9 cellular contexts compared by ENCODE assay signal in genomic region chr12:14618990-14619389, GRCh38. TPM values are rescaled to one million over a fixed set of nuclear protein-coding genes. Genes with fewer than 3 reads are reported as not detected.
DNase-seq lines count a peak whose midpoint lies in the region; ATAC-seq and TF ChIP-seq lines count a peak whose summit lies in the region.
"Had no signal": no experiment of that assay in that cellular context is flagged by ENCODE, and none has a peak within 500 bp of the region (broad histone marks: within the 10 kb centered on the region; RNA-seq: fewer than 3 reads in every experiment).

No MANE protein-coding gene starts in this region.

- DNase-seq in heart left ventricle (peak in 1 of 5 donors; percentile 11), cardiac septum (ENCODE audit: low spot score) (no peak), RWPE2 (ENCODE audit: low spot score) (no peak), hepatic stellate cell (ENCODE audit: low spot score) (peak; percentile 5), upper lobe of right lung (no peak), aorta (no peak)
- no peak for DNase-seq in stimulated activated CD4-positive, alpha-beta T cell treated with anti-CD3 and anti-CD28 coated beads, Interleukin-4, amount 100 ng/mL, for 24 hours

- H3K9me3 ChIP-seq in heart left ventricle, result no peaks in the 10 kb centered on the region
- H3K9me3 ChIP-seq in RWPE2 (ENCODE audit: severe bottlenecking), result no peaks in the 10 kb centered on the region
- no peaks in the 10 kb centered on the region for H3K9me3 ChIP-seq in upper lobe of right lung
- H3K9me3 ChIP-seq in aorta (ENCODE audit: control insufficient read depth, low read length), result no peaks in the 10 kb centered on the region

- no peaks in the 10 kb centered on the region for H3K27me3 ChIP-seq in heart left ventricle
- H3K27me3 ChIP-seq in RWPE2 (ENCODE audit: insufficient read depth, poor library complexity, severe bottlenecking), result no peaks in the 10 kb centered on the region
- no peaks in the 10 kb centered on the region for H3K27me3 ChIP-seq in upper lobe of right lung
- no peaks in the 10 kb centered on the region for H3K27me3 ChIP-seq in aorta (ENCODE audit: control insufficient read depth in 1 of 2, insufficient read depth in 2 of 2, low read length in 1 of 2)

- TF ChIP-seq CTCF in heart left ventricle (IDR thresholded peaks at IDR 0.05) (peak in 10 of 12 donors; percentile 23 to 60 (median 48)), RWPE2 (IDR thresholded peaks at IDR 0.05; ENCODE audit: poor library complexity, severe bottlenecking) (peak; percentile 27), upper lobe of right lung (IDR thresholded peaks at IDR 0.05) (peak; percentile 41)

- no peak for TF ChIP-seq POLR2A in heart left ventricle (IDR thresholded peaks at IDR 0.05)

- H3K4me1 ChIP-seq in heart left ventricle (peaks cover 0 to 16% (median 5%) of the 10 kb centered on the region in 12 donors), RWPE2 (ENCODE audit: insufficient read depth, poor library complexity, severe bottlenecking) (no peaks in the 10 kb centered on the region), upper lobe of right lung (no peaks in the 10 kb centered on the region), aorta (ENCODE audit: control insufficient read depth in 1 of 2, insufficient read depth in 2 of 2, low read length in 2 of 2) (no peaks in the 10 kb centered on the region)

- H3K4me3 ChIP-seq in heart left ventricle, result no peak overlapping the region
- H3K4me3 ChIP-seq in RWPE2 (ENCODE audit: severe bottlenecking), result no peak overlapping the region
- no peak overlapping the region for H3K4me3 ChIP-seq in upper lobe of right lung
- H3K4me3 ChIP-seq in aorta (ENCODE audit: low read length in 2 of 2), result no peak overlapping the region
- H3K4me3 ChIP-seq: skin epidermis had no signal

- no peak overlapping the region for H3K27ac ChIP-seq in heart left ventricle
- no peak overlapping the region for H3K27ac ChIP-seq in RWPE2 (ENCODE audit: poor library complexity, severe bottlenecking)
- H3K27ac ChIP-seq in upper lobe of right lung, result no peak overlapping the region
- no peak overlapping the region for H3K27ac ChIP-seq in aorta (ENCODE audit: low read depth in 1 of 2, low read length in 2 of 2)
- H3K27ac ChIP-seq: skin epidermis had no signal

- intact Hi-C loops in heart left ventricle (cut with DNase I) (loop anchor here (2.0 to 10.0 kb wide), 8 partner anchors 47 to 384 kb away; partner anchors contain the start of gene PLBD1 (in 1 of the 10)), cardiac septum (cut with DNase I) (loop anchor here (2.0 to 5.0 kb wide), 2 partner anchors 104 to 377 kb away; no protein-coding TSS in a partner anchor), upper lobe of right lung (cut with DNase I) (no loop called here), aorta (cut with DNase I) (loop anchor here in 1 of 2 donors (5.0 kb wide), 1 partner anchor 382 kb away; no protein-coding TSS in a partner anchor)

- peak in 2 of 4 donors; percentile 44 to 75 for ATAC-seq in heart left ventricle
- no peak for ATAC-seq in RWPE2 (ENCODE audit: low read depth)
- peak; percentile 58 for ATAC-seq in upper lobe of right lung
- ATAC-seq in aorta (ENCODE audit: low FRiP score), result no peak
- ATAC-seq in GM18498 (IDR thresholded peaks at IDR 0.05; ENCODE audit: unreplicated experiment), result no peak

- 28 to 43% (median 33%) methylated on average over 4 of the region's 4 CpGs for WGBS in heart left ventricle, 4 donors
- WGBS in aorta, 2 donors, result 39 to 42% methylated on average over 4 of the region's 4 CpGs

- H3K36me3 ChIP-seq in heart left ventricle (peaks cover 0 to 4% (median 0%) of the 10 kb centered on the region in 9 donors), RWPE2 (ENCODE audit: low read depth) (no peaks in the 10 kb centered on the region), upper lobe of right lung (no peaks in the 10 kb centered on the region), aorta (ENCODE audit: control insufficient read depth in 1 of 2, insufficient read depth in 2 of 2, low read length in 1 of 2) (no peaks in the 10 kb centered on the region)

RNA-seq across cellular contexts. Expression of gene PLBD1, which starts 51.3 kb away (rescaled TPM):
- 10 to 100 TPM; 11.9 to 49.1 (median 26.5) TPM for total RNA-seq in heart left ventricle
- polyA plus RNA-seq in heart left ventricle, result 10 to 100 TPM in 1 of 2 donors, 1 to 10 TPM in 1; 6.0 to 13.7 TPM
- total RNA-seq in cardiac septum, result 33.8 TPM
- 49.3 TPM for total RNA-seq in upper lobe of right lung
- 10 to 100 TPM; 11.6 to 24.8 TPM for total RNA-seq in aorta
- polyA plus RNA-seq in aorta, result 1 to 10 TPM; 3.0 to 6.3 TPM
